Comparison of ENCODE assay signal across 8 cellular contexts in the genomic region with DNA sequence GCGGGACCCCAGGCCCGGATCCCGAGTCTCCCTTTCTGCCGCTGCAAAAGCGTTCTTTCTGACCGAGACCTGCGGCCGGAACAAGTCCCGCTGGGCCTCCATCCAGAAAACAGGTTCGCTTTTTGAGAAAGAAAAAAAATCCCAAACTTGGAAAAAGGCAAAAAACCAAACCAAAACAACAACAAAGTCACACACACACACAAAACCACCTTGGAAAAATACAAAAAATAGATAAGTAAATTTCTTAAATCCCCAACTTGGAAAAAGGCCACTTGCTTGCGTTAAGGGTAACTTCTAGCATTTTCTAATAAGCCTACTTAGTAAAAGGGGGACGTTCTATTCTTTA. TPM values are rescaled to one million over a fixed set of nuclear protein-coding genes. Genes with fewer than 3 reads are reported as not detected.
DNase-seq lines count a peak whose midpoint lies in the region; ATAC-seq, FAIRE-seq and TF ChIP-seq lines count a peak whose summit lies in the region.

No MANE protein-coding gene starts in this region.

- no peak for FAIRE-seq in bronchial epithelial cell (lab: Jason Lieb, UNC)

- H3K4me1 ChIP-seq in right atrium auricular region (peaks cover 0 to 22% of the 10 kb centered on the region in 2 donors), aorta (ENCODE audit: control insufficient read depth in 1 of 2, insufficient read depth in 2 of 2, low read length in 2 of 2) (no peaks in the 10 kb centered on the region)

- TF ChIP-seq CTCF in right atrium auricular region (IDR thresholded peaks at IDR 0.05) (no peak), bronchial epithelial cell (IDR thresholded peaks at IDR 0.05; ENCODE audit: insufficient read depth, low read length, severe bottlenecking) (no peak), mesothelial cell of epicardium (IDR thresholded peaks at IDR 0.05; ENCODE audit: unreplicated experiment) (no peak)

- H3K27ac ChIP-seq in right atrium auricular region = peak overlapping the region; percentile 82 to 89
- H3K27ac ChIP-seq in aorta (ENCODE audit: low read depth in 1 of 2, low read length in 2 of 2) = peak overlapping the region; percentile 65 to 77

- peak overlapping the region; percentile 93 for H3K4me3 Mint-ChIP-seq in mesothelial cell of epicardium

- no peaks in the 10 kb centered on the region for H3K27me3 Mint-ChIP-seq in mesothelial cell of epicardium (ENCODE audit: low read depth)

- H3K27ac Mint-ChIP-seq in mesothelial cell of epicardium = peak overlapping the region; percentile 96

- no peak for ATAC-seq in Right ventricle myocardium superior (ENCODE audit: poor library complexity)
- no peak for ATAC-seq in aorta (ENCODE audit: low FRiP score)
- no peak for ATAC-seq in HG02885 (IDR thresholded peaks at IDR 0.05; ENCODE audit: poor library complexity, unreplicated experiment)

- H3K27me3 ChIP-seq in right atrium auricular region (no peaks in the 10 kb centered on the region), bronchial epithelial cell (ENCODE audit: control insufficient read depth, insufficient read depth, low read length) (no peaks in the 10 kb centered on the region), aorta (ENCODE audit: control insufficient read depth in 1 of 2, insufficient read depth in 2 of 2, low read length in 1 of 2) (no peaks in the 10 kb centered on the region)

- intact Hi-C loops in Right ventricle myocardium superior (cut with DNase I) (no loop called here), aorta (cut with DNase I) (loop anchor here in 1 of 2 donors (5.0 kb wide), 1 partner anchor 145 kb away; a partner anchor contains a TSS)

- peaks cover 11% of the 10 kb centered on the region for H3K36me3 ChIP-seq in right atrium auricular region
- no peaks in the 10 kb centered on the region for H3K36me3 ChIP-seq in bronchial epithelial cell (ENCODE audit: control insufficient read depth, insufficient read depth, low read length)
- H3K36me3 ChIP-seq in aorta (ENCODE audit: control insufficient read depth in 1 of 2, insufficient read depth in 2 of 2, low read length in 1 of 2) = peaks cover 1 to 3% of the 10 kb centered on the region in 2 donors

- DNase-seq in right atrium auricular region (ENCODE audit: low spot score) (peak; percentile 38), Right ventricle myocardium superior (no peak), bronchial epithelial cell (ENCODE audit: low read depth) (no peak), mesothelial cell of epicardium (ENCODE audit: low spot score in 2 of 2, unreplicated experiment in 2 of 2) (no peak), aorta (no peak), NCI-H1930 (lab: John Stamatoyannopoulos, UW) (no peak), HuH-7 (ENCODE audit: low spot score) (no peak)

- 9% methylated on average over 12 of the region's 12 CpGs for WGBS in aorta, 2 donors

- H3K9me3 ChIP-seq in right atrium auricular region = no peaks in the 10 kb centered on the region
- no peaks in the 10 kb centered on the region for H3K9me3 ChIP-seq in aorta (ENCODE audit: control insufficient read depth, low read length)

- H3K4me1 Mint-ChIP-seq in mesothelial cell of epicardium = peaks cover 31% of the 10 kb centered on the region

- H3K4me3 ChIP-seq in right atrium auricular region (peak overlapping the region; percentile 74 to 88), bronchial epithelial cell (ENCODE audit: low read depth, low read length) (peak overlapping the region; percentile 54), aorta (ENCODE audit: low read length in 2 of 2) (peak overlapping the region; percentile 97 to 98)

- no peaks in the 10 kb centered on the region for H3K9me3 Mint-ChIP-seq in mesothelial cell of epicardium

- H3K36me3 Mint-ChIP-seq in mesothelial cell of epicardium = peaks cover 4% of the 10 kb centered on the region

RNA-seq across cellular contexts. Expression of a gene that starts 0.2 kb away (rescaled TPM):
- total RNA-seq in right atrium auricular region (10 to 100 TPM; 12.5 to 16.4 TPM), Right ventricle myocardium superior (11.7 TPM), bronchial epithelial cell (0.38 and 2.6 TPM in 2 replicates), mesothelial cell of epicardium (25.1 to 27.8 TPM (median 25.8 TPM) in 3 replicates), aorta (1 to 10 TPM; 6.0 to 6.7 TPM)
- 1 to 10 TPM; 2.1 to 3.9 TPM for polyA plus RNA-seq in aorta

RNA-seq across cellular contexts. Expression of a gene that starts 52.6 kb away (rescaled TPM):
- total RNA-seq in right atrium auricular region = not detected
- total RNA-seq in Right ventricle myocardium superior = not detected
- not detected in 2 replicates for total RNA-seq in bronchial epithelial cell
- total RNA-seq in mesothelial cell of epicardium = not detected in 3 replicates
- total RNA-seq in aorta = not detected
- not detected for polyA plus RNA-seq in aorta
